In the genomic region with DNA sequence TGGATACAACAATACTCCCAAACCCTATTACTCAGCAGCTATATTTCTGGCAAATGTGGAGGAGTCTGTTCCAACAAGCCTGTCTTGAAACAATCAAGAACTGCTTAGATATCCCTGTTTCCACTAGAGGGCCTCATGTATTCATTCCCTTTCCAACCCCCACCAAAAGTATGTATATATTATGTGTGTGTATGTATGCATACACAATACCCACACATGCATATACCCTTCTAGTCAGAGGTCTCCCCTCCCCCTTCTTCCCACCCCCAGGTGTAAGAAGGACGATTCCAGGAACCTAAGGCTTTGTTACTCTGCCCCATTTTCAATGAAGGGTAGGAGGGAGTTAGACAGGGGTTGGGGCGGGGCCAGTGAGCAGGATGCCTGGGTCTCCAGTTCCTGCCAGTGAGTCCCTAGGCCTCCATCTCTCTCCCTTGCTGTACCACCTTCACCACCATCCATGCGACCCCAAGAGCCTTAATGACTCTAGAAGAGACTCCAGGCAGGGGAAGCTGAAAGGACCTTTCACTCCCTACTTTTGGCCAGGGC, we compare ENCODE assay signal across 8 cellular contexts. TPM values are rescaled to one million over a fixed set of nuclear protein-coding genes. Genes with fewer than 3 reads are reported as not detected.
A peak's percentile ranks its signal among the peaks of the same experiment; 100 is the strongest.
DNase-seq lines count a peak whose midpoint lies in the region; ATAC-seq and TF ChIP-seq lines count a peak whose summit lies in the region.

A gene (plus strand): TSS at position 392 of the 546 bp plus-strand sequence. CDS start 5,342 bp downstream, outside the sequence.

- no peaks in the 10 kb centered on the region for H3K27me3 Mint-ChIP-seq in CD8-positive, alpha-beta T cell (ENCODE audit: low read depth)
- no peaks in the 10 kb centered on the region for H3K27me3 Mint-ChIP-seq in activated CD8-positive, alpha-beta T cell treated with anti-CD3 and anti-CD28 coated beads for 36 hours

- peak within 1 kb of the TSS; percentile 91 for H3K4me3 ChIP-seq in CD8-positive, alpha-beta T cell (ENCODE audit: low read depth, low read length)
- H3K4me3 ChIP-seq in H7 (ENCODE audit: insufficient read depth, low read depth, low read length), result peak within 1 kb of the TSS; percentile 59
- peak within 1 kb of the TSS; percentile 82 for H3K4me3 ChIP-seq in effector memory CD4-positive, alpha-beta T cell (ENCODE audit: insufficient read depth, low read depth, low read length, poor library complexity, severe bottlenecking)

- peaks cover 59% of the 10 kb centered on the region for H3K36me3 Mint-ChIP-seq in CD8-positive, alpha-beta T cell
- H3K36me3 Mint-ChIP-seq in activated CD8-positive, alpha-beta T cell treated with anti-CD3 and anti-CD28 coated beads for 36 hours (ENCODE audit: low read depth), result peaks cover 55% of the 10 kb centered on the region

- DNase-seq in CD8-positive, alpha-beta T cell, result peak; percentile 21 to 86 (median 67)
- DNase-seq in H7 (peak; percentile 77), NCI-H774 (lab: John Stamatoyannopoulos, UW) (peak; percentile 21), midbrain (lab: John Stamatoyannopoulos, UW) (peak; percentile 24)
- DNase-seq in activated CD8-positive, alpha-beta T cell treated with anti-CD3 and anti-CD28 coated beads for 36 hours, result peak; percentile 95
- DNase-seq in effector memory CD4-positive, alpha-beta T cell, result peak in 1 of 3 donors; percentile 48
- peak; percentile 40 to 61 for DNase-seq in stimulated activated CD8-positive, alpha-beta memory T cell treated with anti-CD3 and anti-CD28 coated beads, Interleukin-2, amount 100 ng/mL, for 1 hour (ENCODE audit: low read depth in 2 of 2)

- CTCF ChIA-PET in CD8-positive, alpha-beta T cell (lab: Charles Lee), result interaction anchor here (0.7 to 11.3 kb wide), 8 partner anchors 10 to 192 kb away, joined by 3 to 178 read pairs (median 4); a partner anchor contains a TSS
- CTCF ChIA-PET in activated CD8-positive, alpha-beta T cell treated with anti-CD3 and anti-CD28 coated beads for 36 hours (lab: Charles Lee), result interaction anchor here (0.7 to 3.7 kb wide), 15 partner anchors 9 to 192 kb away, joined by 3 to 18 read pairs (median 4); a partner anchor contains a TSS

- H3K36me3 ChIP-seq in CD8-positive, alpha-beta T cell (ENCODE audit: insufficient read depth, low read length), result peaks cover 27% of the 10 kb centered on the region
- H3K36me3 ChIP-seq in H7 (replicated peaks; ENCODE audit: control insufficient read depth, insufficient read depth, low read length), result no peaks in the 10 kb centered on the region
- H3K36me3 ChIP-seq in effector memory CD4-positive, alpha-beta T cell (ENCODE audit: control insufficient read depth, insufficient read depth, low read length), result no peaks in the 10 kb centered on the region

- no peaks in the 10 kb centered on the region for H3K27me3 ChIP-seq in CD8-positive, alpha-beta T cell (ENCODE audit: insufficient read depth, low read length)
- peaks cover 35% of the 10 kb centered on the region for H3K27me3 ChIP-seq in H7 (ENCODE audit: control insufficient read depth, insufficient read depth, low read length)
- no peaks in the 10 kb centered on the region for H3K27me3 ChIP-seq in effector memory CD4-positive, alpha-beta T cell (replicated peaks; ENCODE audit: control insufficient read depth, insufficient read depth, low read length, poor library complexity, severe bottlenecking)

- no peaks in the 10 kb centered on the region for H3K9me3 ChIP-seq in CD8-positive, alpha-beta T cell (ENCODE audit: low read length)
- H3K9me3 ChIP-seq in effector memory CD4-positive, alpha-beta T cell (ENCODE audit: control insufficient read depth, low read length), result no peaks in the 10 kb centered on the region

- H3K9me3 Mint-ChIP-seq in CD8-positive, alpha-beta T cell, result no peaks in the 10 kb centered on the region
- H3K9me3 Mint-ChIP-seq in activated CD8-positive, alpha-beta T cell treated with anti-CD3 and anti-CD28 coated beads for 36 hours, result no peaks in the 10 kb centered on the region

- TF ChIP-seq CTCF in CD8-positive, alpha-beta T cell (IDR thresholded peaks at IDR 0.05), result peak; percentile 62
- TF ChIP-seq CTCF in activated CD8-positive, alpha-beta T cell treated with anti-CD3 and anti-CD28 coated beads for 36 hours (IDR thresholded peaks at IDR 0.05), result peak; percentile 61

- peaks cover 60% of the 10 kb centered on the region for H3K4me1 Mint-ChIP-seq in CD8-positive, alpha-beta T cell (ENCODE audit: low read depth)
- peaks cover 42% of the 10 kb centered on the region for H3K4me1 Mint-ChIP-seq in activated CD8-positive, alpha-beta T cell treated with anti-CD3 and anti-CD28 coated beads for 36 hours (ENCODE audit: low read depth)

- POLR2A ChIA-PET in CD8-positive, alpha-beta T cell (lab: Charles Lee), result interaction anchor here (0.7 to 7.4 kb wide), 16 partner anchors 8 to 215 kb away, joined by 3 to 68 read pairs (median 4); a partner anchor contains a TSS
- POLR2A ChIA-PET in activated CD8-positive, alpha-beta T cell treated with anti-CD3 and anti-CD28 coated beads for 36 hours (lab: Charles Lee), result interaction anchor here (0.6 to 7.9 kb wide), 10 partner anchors 8 to 187 kb away, joined by 3 to 60 read pairs (median 3); a partner anchor contains a TSS

- intact Hi-C loops in CD8-positive, alpha-beta T cell (cut with DNase I, micrococcal nuclease), result loop anchor here in 1 of 2 experiments (1.0 kb wide), 2 partner anchors 9 to 185 kb away; a partner anchor contains a TSS
- intact Hi-C loops in activated CD8-positive, alpha-beta T cell treated with anti-CD3 and anti-CD28 coated beads for 36 hours (cut with micrococcal nuclease), result loop anchor here (2.0 kb wide), 1 partner anchor 110 kb away; a partner anchor contains a TSS

- H3K27ac Mint-ChIP-seq in CD8-positive, alpha-beta T cell, result peak within 1 kb of the TSS; percentile 95
- peak within 1 kb of the TSS; percentile 99 for H3K27ac Mint-ChIP-seq in activated CD8-positive, alpha-beta T cell treated with anti-CD3 and anti-CD28 coated beads for 36 hours

- H3K4me3 Mint-ChIP-seq in CD8-positive, alpha-beta T cell, result peak within 1 kb of the TSS; percentile 99
- H3K4me3 Mint-ChIP-seq in activated CD8-positive, alpha-beta T cell treated with anti-CD3 and anti-CD28 coated beads for 36 hours, result peak within 1 kb of the TSS; percentile 99

- peaks cover 55% of the 10 kb centered on the region for H3K4me1 ChIP-seq in CD8-positive, alpha-beta T cell (ENCODE audit: insufficient read depth, low read length)
- peaks cover 43% of the 10 kb centered on the region for H3K4me1 ChIP-seq in effector memory CD4-positive, alpha-beta T cell (ENCODE audit: control insufficient read depth, insufficient read depth, low read length, poor library complexity, severe bottlenecking)

- H3K27ac ChIP-seq in CD8-positive, alpha-beta T cell (ENCODE audit: low read depth, low read length), result peak within 1 kb of the TSS; percentile 65
- H3K27ac ChIP-seq in effector memory CD4-positive, alpha-beta T cell (ENCODE audit: insufficient read depth, low read length, poor library complexity, severe bottlenecking), result peak within 1 kb of the TSS; percentile 90

- ATAC-seq in CD8-positive, alpha-beta T cell, result peak; percentile 30
- peak; percentile 53 for ATAC-seq in activated CD8-positive, alpha-beta T cell treated with anti-CD3 and anti-CD28 coated beads for 36 hours
- ATAC-seq in HG03097 (IDR thresholded peaks at IDR 0.05; ENCODE audit: low FRiP score, unreplicated experiment), result no peak

RNA-seq across cellular contexts. Expression of the gene that starts here (rescaled TPM):
- 100 to 1,000 TPM; 585 to 614 TPM for total RNA-seq in CD8-positive, alpha-beta T cell
- total RNA-seq in H7 (2014; rRNA removed; shearing (Covaris generic)), result 7.9 and 10.9 TPM in 2 replicates
- 100 to 1,000 TPM; 350 to 353 TPM for total RNA-seq in activated CD8-positive, alpha-beta T cell treated with anti-CD3 and anti-CD28 coated beads for 36 hours

Comparison
In these comparisons a context has a peak if more than half of its experiments do, and no peak if none do; other contexts are left out.
1. RNA of the gene that starts here (total RNA-seq): 585 to 614 TPM in CD8-positive, alpha-beta T cell and 350 to 353 TPM in activated CD8-positive, alpha-beta T cell treated with anti-CD3 and anti-CD28 coated beads for 36 hours; 7.9 to 10.9 TPM in H7; every median in the first group is over 10 times any median in the second.
2. Peak in every context shown above with its lines, with median percentiles within 50 percentile points of each other: H3K4me3 ChIP-seq.